ENCODE assay signal across 24 cellular contexts in the genomic region with DNA sequence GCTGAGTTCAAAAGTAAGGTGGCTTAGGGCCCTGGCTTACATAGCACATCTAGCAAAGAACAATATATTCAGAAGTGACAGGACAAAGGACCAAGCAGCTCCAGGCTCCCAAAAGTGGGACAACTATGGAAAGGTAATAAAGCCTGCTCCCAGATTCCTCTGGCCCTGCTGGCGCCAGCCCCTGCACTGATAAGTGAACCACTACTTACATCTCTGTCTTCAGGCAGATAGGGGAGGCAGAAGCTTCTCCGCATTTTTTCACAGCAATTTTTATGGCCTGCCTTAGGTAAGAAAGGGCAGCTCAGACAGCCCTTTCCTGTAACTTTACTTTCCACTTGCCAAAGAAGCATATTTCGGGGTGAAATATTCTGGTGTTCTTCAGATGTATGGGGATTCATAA.
"Had no signal": no experiment of that assay in that cellular context is flagged by ENCODE, and none has a peak within 500 bp of the region (broad histone marks: within the 10 kb centered on the region; RNA-seq: fewer than 3 reads in every experiment).

No MANE protein-coding gene starts in this region.

- H3K27me3 Mint-ChIP-seq: natural killer cell treated with Interleukin-12 subunit alpha and Interleukin-12 subunit beta and Interleukin-15 and Interleukin-18, amount 100 ng/mL, for 72 hours; stimulated activated naive B cell treated with anti-CD40 and anti-IgM and Interleukin-4, amounts not matched to agents 10 μg/mL and 1 μg/mL and 100 μg/mL, for 72 hours; stimulated activated naive CD8-positive, alpha-beta T cell treated with anti-CD3 and anti-CD28 coated beads, Interleukin-15, Interleukin-2, amounts not matched to agents 100 ng/mL and 50 ng/mL, for 24 hours had no signal

- DNase-seq: nephron progenitor cell; nucleus accumbens; pancreas; psoas muscle; right cardiac atrium; right lobe of liver; sigmoid colon; small intestine; stimulated activated CD4-positive, alpha-beta T cell treated with anti-CD3 and anti-CD28 coated beads, Interleukin-15, amount 100 ng/mL, for 24 hours; stimulated activated CD4-positive, alpha-beta T cell treated with anti-CD3 and anti-CD28 coated beads, Interleukin-2, amount 100 ng/mL, for 24 hours; stimulated activated CD4-positive, alpha-beta T cell treated with anti-CD3 and anti-CD28 coated beads, Interleukin-2, amount 100 ng/mL, for 48 hours; stimulated activated CD4-positive, alpha-beta T cell treated with anti-CD3 and anti-CD28 coated beads, Interleukin-4, amount 100 ng/mL, for 24 hours; stimulated activated naive B cell treated with anti-CD40 and anti-IgM and Interleukin-4, amounts not matched to agents 10 μg/mL and 1 μg/mL and 100 μg/mL, for 72 hours; stimulated activated naive CD4-positive, alpha-beta T cell treated with Interleukin-2 at 50 U/mL for 16 hours; stomach; thyroid gland; upper lobe of left lung had no signal

- H3K27ac Mint-ChIP-seq: natural killer cell treated with Interleukin-12 subunit alpha and Interleukin-12 subunit beta and Interleukin-15 and Interleukin-18, amount 100 ng/mL, for 72 hours; stimulated activated effector memory CD8-positive, alpha-beta T cell treated with anti-CD3 and anti-CD28 coated beads, Interleukin-12 subunit alpha, Interleukin-12 subunit beta, amount 100 ng/mL, for 72 hours; stimulated activated naive B cell treated with anti-CD40 and anti-IgM and Interleukin-4, amounts not matched to agents 10 μg/mL and 1 μg/mL and 100 μg/mL, for 72 hours; stimulated activated naive CD8-positive, alpha-beta T cell treated with anti-CD3 and anti-CD28 coated beads, Interleukin-15, Interleukin-2, amounts not matched to agents 100 ng/mL and 50 ng/mL, for 24 hours had no signal

- H3K9me3 Mint-ChIP-seq: neural crest cell; stimulated activated naive CD8-positive, alpha-beta T cell treated with anti-CD3 and anti-CD28 coated beads, Interleukin-15, Interleukin-2, amounts not matched to agents 100 ng/mL and 50 ng/mL, for 24 hours had no signal

- H3K36me3 Mint-ChIP-seq: natural killer cell treated with Interleukin-12 subunit alpha and Interleukin-12 subunit beta and Interleukin-15 and Interleukin-18, amount 100 ng/mL, for 72 hours; stimulated activated effector memory CD8-positive, alpha-beta T cell treated with anti-CD3 and anti-CD28 coated beads, Interleukin-12 subunit alpha, Interleukin-12 subunit beta, amount 100 ng/mL, for 72 hours; stimulated activated naive B cell treated with anti-CD40 and anti-IgM and Interleukin-4, amounts not matched to agents 10 μg/mL and 1 μg/mL and 100 μg/mL, for 72 hours had no signal

- H3K4me1 Mint-ChIP-seq: stimulated activated effector memory CD8-positive, alpha-beta T cell treated with anti-CD3 and anti-CD28 coated beads, Interleukin-12 subunit alpha, Interleukin-12 subunit beta, amount 100 ng/mL, for 72 hours; stimulated activated naive B cell treated with anti-CD40 and anti-IgM and Interleukin-4, amounts not matched to agents 10 μg/mL and 1 μg/mL and 100 μg/mL, for 72 hours had no signal

- H3K4me3 ChIP-seq: pancreas, psoas muscle, right lobe of liver, sigmoid colon, stomach, thoracic aorta, thyroid gland, tibial nerve, upper lobe of left lung, vagina had no signal

- H3K4me3 Mint-ChIP-seq: natural killer cell treated with Interleukin-12 subunit alpha and Interleukin-12 subunit beta and Interleukin-15 and Interleukin-18, amount 100 ng/mL, for 72 hours; nephron progenitor cell; neural crest cell; stimulated activated effector memory CD8-positive, alpha-beta T cell treated with anti-CD3 and anti-CD28 coated beads, Interleukin-12 subunit alpha, Interleukin-12 subunit beta, amount 100 ng/mL, for 72 hours; stimulated activated naive B cell treated with anti-CD40 and anti-IgM and Interleukin-4, amounts not matched to agents 10 μg/mL and 1 μg/mL and 100 μg/mL, for 72 hours; stimulated activated naive CD8-positive, alpha-beta T cell treated with anti-CD3 and anti-CD28 coated beads, Interleukin-15, Interleukin-2, amounts not matched to agents 100 ng/mL and 50 ng/mL, for 24 hours had no signal
